16 cellular contexts compared by ENCODE assay signal in the genomic region with DNA sequence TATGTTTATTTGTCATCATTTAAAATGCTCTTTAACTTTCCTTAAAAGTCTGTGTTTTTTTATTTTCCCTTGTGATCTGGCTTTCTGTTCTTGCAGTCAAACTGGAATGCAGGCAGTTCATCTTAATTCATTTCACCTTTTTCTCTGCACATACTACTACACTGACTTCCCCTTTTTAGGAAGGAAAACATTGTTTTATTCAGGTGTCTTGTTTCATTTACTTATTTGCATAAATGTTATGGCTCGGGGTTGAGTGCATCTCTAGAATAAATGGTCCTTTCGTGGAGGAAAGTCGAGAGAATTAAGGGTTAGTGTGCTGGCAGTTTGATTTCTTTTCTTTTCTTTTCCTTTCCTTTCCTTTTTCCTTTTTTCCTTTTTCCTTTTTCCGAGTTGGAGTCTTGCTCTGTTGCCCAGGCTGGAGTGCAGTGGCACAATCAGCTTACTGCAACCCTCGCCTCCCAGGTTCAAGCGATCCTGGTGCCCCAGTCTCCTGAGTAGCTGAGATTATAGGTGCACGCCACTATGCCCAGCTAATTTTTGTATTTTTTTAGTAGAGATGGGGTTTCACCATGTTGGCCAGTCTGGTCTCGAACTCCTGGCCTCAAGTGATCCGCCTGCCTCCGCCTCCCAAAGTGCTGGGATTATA.
DNase-seq lines count a peak whose midpoint lies in the region; ATAC-seq, FAIRE-seq and TF ChIP-seq lines count a peak whose summit lies in the region.
"Had no signal": no experiment of that assay in that cellular context is flagged by ENCODE, and none has a peak within 500 bp of the region (broad histone marks: within the 10 kb centered on the region; RNA-seq: fewer than 3 reads in every experiment).

No MANE protein-coding gene starts in this region.

- RAD21 ChIA-PET in GM12878 (lab: Charles Lee; ENCODE audit: unreplicated experiment), result no interaction called here

- in situ Hi-C loops in GM12878 (cut with MboI), result no loop called here

- intact Hi-C loops in GM12878 (cut with micrococcal nuclease; ENCODE audit: unreplicated experiment), result no loop called here

- peak overlapping the region; percentile 38 for H3K27ac Mint-ChIP-seq in memory B cell
- H3K27ac Mint-ChIP-seq: GM23338 had no signal

- H3K27me3 ChIP-seq in DOHH2 (ENCODE audit: control insufficient read depth, low read length), result no peaks in the 10 kb centered on the region
- no peaks in the 10 kb centered on the region for H3K27me3 ChIP-seq in GM12878 (replicated peaks in 1 of 2; ENCODE audit: control insufficient read depth in 2 of 2, insufficient read depth in 2 of 2, low read length in 1 of 2)
- H3K27me3 ChIP-seq: BE2C had no signal

- 73% methylated on average over 10 of the region's 10 CpGs for WGBS in GM12878 (ENCODE audit: insufficient coverage, insufficient replicate concordance, low lambda C conversion rate, missing lambda C conversion rate)

- ATAC-seq in GM12878 (no peak), memory B cell (ENCODE audit: low read depth) (peak; percentile 64)
- ATAC-seq: GM23338 had no signal

- no peaks in the 10 kb centered on the region for H3K9me2 ChIP-seq in DOHH2 (replicated peaks; ENCODE audit: control insufficient read depth, low read length)

- no peaks in the 10 kb centered on the region for H3K9me3 ChIP-seq in DOHH2 (ENCODE audit: control insufficient read depth, insufficient read depth, low read length)
- H3K9me3 ChIP-seq in HEK293 (ENCODE audit: control insufficient read depth, insufficient read depth, low read depth, low read length), result no peaks in the 10 kb centered on the region
- no peaks in the 10 kb centered on the region for H3K9me3 ChIP-seq in GM12878 (replicated peaks; ENCODE audit: control insufficient read depth, insufficient read depth, low read length)
- H3K9me3 ChIP-seq: BE2C had no signal

- POLR2A ChIA-PET in HEK293 (lab: Yijun Ruan, JAX) (no interaction called here), GM12878 (lab: Charles Lee) (no interaction called here)

- SMC1A ChIA-PET in GM12878 (lab: Charles Lee; ENCODE audit: uncharacterized antibody, unreplicated experiment), result interaction anchor here (1.7 kb wide), 1 partner anchor 8 kb away, joined by 4 read pairs; no protein-coding TSS in a partner anchor

- BruUV-seq in GM12878 (replicated peaks; lab: Mats Ljungman, UMichigan), result no TSS peak

- H3K4me1 ChIP-seq in DOHH2 (ENCODE audit: control insufficient read depth, low read length) (peaks cover 36% of the 10 kb centered on the region), HEK293 (ENCODE audit: control insufficient read depth, insufficient read depth, low read length) (no peaks in the 10 kb centered on the region), GM12878 (ENCODE audit: control insufficient read depth, insufficient read depth, low read length) (no peaks in the 10 kb centered on the region)
- H3K4me1 ChIP-seq: BE2C had no signal

- H3K27ac ChIP-seq in DOHH2 (ENCODE audit: low read depth, low read length) (peak overlapping the region; percentile 23; the same call in 1 of the 2 replicates), HEK293 (ENCODE audit: extremely low read depth, low read depth, low read length) (no peak overlapping the region), GM12878 (ENCODE audit: control insufficient read depth, insufficient read depth) (no peak overlapping the region)
- H3K27ac ChIP-seq: C4-2B had no signal

- H3K4me3 ChIP-seq in DOHH2 (ENCODE audit: low read length) (no peak overlapping the region), HEK293 (ENCODE audit: low read depth, low read length) (no peak overlapping the region), GM12878 (no peak overlapping the region)
- H3K4me3 ChIP-seq: GM23338 had no signal

- H2AFZ ChIP-seq in GM12878 (ENCODE audit: control insufficient read depth, low read depth, low read length), result no peak overlapping the region
- H2AFZ ChIP-seq: GM23338 had no signal

- H3K9me3 Mint-ChIP-seq in memory B cell, result no peaks in the 10 kb centered on the region
- H3K9me3 Mint-ChIP-seq: CD4-positive, alpha-beta memory T cell; GM23338; IgD-negative memory B cell had no signal

- H3K79me2 ChIP-seq in DOHH2 (ENCODE audit: control insufficient read depth, low read length), result no peaks in the 10 kb centered on the region
- H3K79me2 ChIP-seq in GM12878 (ENCODE audit: control insufficient read depth, insufficient read depth, low read length), result no peaks in the 10 kb centered on the region

- CTCF ChIA-PET in HEK293 (lab: Yijun Ruan, JAX) (no interaction called here), GM12878 (lab: Yijun Ruan, JAX) (interaction anchor here (1.1 kb wide), 1 partner anchor 9 kb away, joined by 4 read pairs; no protein-coding TSS in a partner anchor)

- TF ChIP-seq RAD21 in GM12878 (IDR thresholded peaks at IDR 0.05; ENCODE audit: insufficient read depth, low read depth, low read length), result no peak

- peaks cover 22% of the 10 kb centered on the region for H3K36me3 Mint-ChIP-seq in memory B cell

- no peak overlapping the region for H3K4me3 Mint-ChIP-seq in memory B cell
- H3K4me3 Mint-ChIP-seq: CD4-positive, alpha-beta memory T cell; GM23338; IgD-negative memory B cell had no signal

- peaks cover 8% of the 10 kb centered on the region for H3K4me1 Mint-ChIP-seq in memory B cell

- H3K4me2 ChIP-seq in DOHH2 (ENCODE audit: low read length), result peak overlapping the region; percentile 36
- no peak overlapping the region for H3K4me2 ChIP-seq in GM12878 (ENCODE audit: control insufficient read depth, insufficient read depth)
- H3K4me2 ChIP-seq: GM23338 had no signal

- H4K20me1 ChIP-seq in DOHH2 (ENCODE audit: control insufficient read depth, insufficient read depth, low read depth, low read length), result no peaks in the 10 kb centered on the region
- no peaks in the 10 kb centered on the region for H4K20me1 ChIP-seq in GM12878 (ENCODE audit: control insufficient read depth, insufficient read depth)

- H3K9ac ChIP-seq in GM12878 (ENCODE audit: control insufficient read depth, insufficient read depth, low read length), result no peak overlapping the region

- 0 out of 2 replicates have a peak, but pooled peaks cover 8% of the 10 kb centered on the region for H3F3A ChIP-seq in DOHH2 (ENCODE audit: control insufficient read depth, insufficient read depth)

- TF ChIP-seq CTCF in DOHH2 (IDR thresholded peaks at IDR 0.05; ENCODE audit: low read depth, low read length, poor library complexity, severe bottlenecking) (no peak), HEK293 (tag by site-specific recombination; IDR thresholded peaks at IDR 0.05) (no peak), GM12878 (IDR thresholded peaks at IDR 0.05 in 2 of 3, conservative IDR thresholded peaks at IDR 0.05 in 1 of 3; ENCODE audit: control insufficient read depth in 2 of 3, extremely low read depth in 1 of 3, insufficient read depth in 1 of 3, low read depth in 3 of 3, low read length in 3 of 3) (no peak)

- no peak for TF ChIP-seq POLR2A in GM12878 (IDR thresholded peaks at IDR 0.05; ENCODE audit: low read depth, low read length)

- H3K36me3 ChIP-seq in DOHH2 (ENCODE audit: control insufficient read depth, low read length) (peaks cover 43% of the 10 kb centered on the region), HEK293 (ENCODE audit: control insufficient read depth in 2 of 2, insufficient read depth in 1 of 2, low read length in 2 of 2) (peaks cover 14 to 19% of the 10 kb centered on the region in 2 experiments; a peak in 2 of 3 replicates), GM12878 (ENCODE audit: control insufficient read depth in 2 of 2, insufficient read depth in 2 of 2, low read length in 1 of 2) (no peaks in the 10 kb centered on the region; a peak in 2 of 4 replicates)

- DNase-seq in GM12878 (ENCODE audit: low read depth, low spot score) (no peak), memory B cell (ENCODE audit: low spot score in 2 of 2) (no peak), NOMO-1 (lab: John Stamatoyannopoulos, UW; ENCODE audit: unreplicated experiment in 2 of 2) (no peak), NCI-H2081 treated with DMSO at 0.1 percent for 48 hours (lab: John Stamatoyannopoulos, UW) (no peak), A172 (ENCODE audit: low spot score) (no peak)
- no peak for DNase-seq in activated CD4-positive, CD25-positive, alpha-beta regulatory T cell (lab: John Stamatoyannopoulos, UW)
- DNase-seq: BE2C; CD4-positive, alpha-beta memory T cell; DMS79; EL; H7 had no signal

- no peaks in the 10 kb centered on the region for H3K27me3 Mint-ChIP-seq in memory B cell
- H3K27me3 Mint-ChIP-seq: CD4-positive, alpha-beta memory T cell; IgD-negative memory B cell had no signal

- no peak for FAIRE-seq in GM12878 (lab: Jason Lieb, UNC)

- no peak for TF ChIP-seq EP300 in GM12878 (IDR thresholded peaks at IDR 0.05; ENCODE audit: borderline replicate concordance in 1 of 2, control insufficient read depth in 1 of 2, low read depth in 2 of 2, low read length in 2 of 2)

TF ChIP-seq in HEK293, 187 proteins besides CTCF, POLR2A, EP300 and RAD21:
- TF ChIP-seq PRDM1 (tag by site-specific recombination; IDR thresholded peaks at IDR 0.05), result peak; percentile 91
- TF ChIP-seq ZNF121 (tag by site-specific recombination; IDR thresholded peaks at IDR 0.05), result peak; percentile 72
- no peak for TF ChIP-seq ZNF48 (tag by site-specific recombination; IDR thresholded peaks at IDR 0.05)

TF ChIP-seq in GM12878, 131 proteins besides CTCF, POLR2A, EP300 and RAD21:
- TF ChIP-seq EGR1 (IDR thresholded peaks at IDR 0.05; ENCODE audit: borderline replicate concordance in 1 of 2, low read depth in 2 of 2, low read length in 2 of 2) (no peak), E2F4 (IDR thresholded peaks at IDR 0.05; ENCODE audit: low read depth, low read length) (no peak), TAF1 (IDR thresholded peaks at IDR 0.05; ENCODE audit: borderline replicate concordance, low read depth, low read length) (no peak), ZNF274 (IDR thresholded peaks at IDR 0.05; ENCODE audit: insufficient read depth, insufficient read length) (no peak), CREM (IDR thresholded peaks at IDR 0.05; ENCODE audit: low read depth) (no peak), SPI1 (IDR thresholded peaks at IDR 0.05; ENCODE audit: borderline replicate concordance, insufficient read depth, low read depth, low read length) (peak; percentile 26; the same call in 1 of the 2 replicates)
